ENCODE assay signal across 12 cellular contexts in genomic region chr4:72319596-72319995, GRCh38.
DNase-seq lines count a peak whose midpoint lies in the region; ATAC-seq and TF ChIP-seq lines count a peak whose summit lies in the region.
"Had no signal": no experiment of that assay in that cellular context is flagged by ENCODE, and none has a peak within 500 bp of the region (broad histone marks: within the 10 kb centered on the region; RNA-seq: fewer than 3 reads in every experiment).

No MANE protein-coding gene starts in this region.

- H3K27me3 Mint-ChIP-seq in activated naive CD8-positive, alpha-beta T cell treated with anti-CD3 and anti-CD28 coated beads, Interleukin-2, amount 50 U/mL, for 24 hours: peaks cover 23% of the 10 kb centered on the region
- H3K27me3 Mint-ChIP-seq in immature natural killer cell (ENCODE audit: low read depth in 3 of 3) (peaks cover 0 to 2% (median 0%) of the 10 kb centered on the region in 3 donors), glutamatergic neuron (ENCODE audit: unreplicated experiment) (no peaks in the 10 kb centered on the region)

- H3K9me3 Mint-ChIP-seq in activated naive CD8-positive, alpha-beta T cell treated with anti-CD3 and anti-CD28 coated beads, Interleukin-2, amount 50 U/mL, for 24 hours: no peaks in the 10 kb centered on the region
- H3K9me3 Mint-ChIP-seq in immature natural killer cell (no peaks in the 10 kb centered on the region), glutamatergic neuron (ENCODE audit: unreplicated experiment) (no peaks in the 10 kb centered on the region)

- H3K4me1 Mint-ChIP-seq in activated naive CD8-positive, alpha-beta T cell treated with anti-CD3 and anti-CD28 coated beads, Interleukin-2, amount 50 U/mL, for 24 hours: peaks cover 13% of the 10 kb centered on the region
- H3K4me1 Mint-ChIP-seq in immature natural killer cell (peaks cover 23 to 25% of the 10 kb centered on the region in 2 donors), glutamatergic neuron (ENCODE audit: low read depth, unreplicated experiment) (no peaks in the 10 kb centered on the region)

- peak; percentile 66 for DNase-seq in AG08395 (ENCODE audit: low spot score)
- no peak for DNase-seq in activated naive CD8-positive, alpha-beta T cell treated with anti-CD3 and anti-CD28 coated beads, Interleukin-2, amount 50 U/mL, for 24 hours
- no peak for DNase-seq in immature natural killer cell
- DNase-seq in glutamatergic neuron: no peak
- DNase-seq in stimulated activated CD4-positive, alpha-beta T cell treated with anti-CD3 and anti-CD28 coated beads, Interleukin-12 subunit alpha, Interleukin-12 subunit beta, amount 100 ng/mL, for 4 hours: no peak
- DNase-seq: activated CD4-positive, alpha-beta T cell treated with anti-CD3 and anti-CD28 coated beads for 4 hours; COR-L47; heart right ventricle; NCI-H1417 treated with DMSO at 0.1 percent for 48 hours had no signal

- H3K36me3 Mint-ChIP-seq in activated naive CD8-positive, alpha-beta T cell treated with anti-CD3 and anti-CD28 coated beads, Interleukin-2, amount 50 U/mL, for 24 hours (ENCODE audit: low read depth): no peaks in the 10 kb centered on the region
- no peaks in the 10 kb centered on the region for H3K36me3 Mint-ChIP-seq in immature natural killer cell
- no peaks in the 10 kb centered on the region for H3K36me3 Mint-ChIP-seq in glutamatergic neuron (ENCODE audit: unreplicated experiment)

- TF ChIP-seq CTCF in HEK293 (tag by site-specific recombination; IDR thresholded peaks at IDR 0.05) (no peak), glutamatergic neuron (IDR thresholded peaks at IDR 0.05; ENCODE audit: partially characterized antibody, unreplicated experiment) (no peak)

- peaks cover 12% of the 10 kb centered on the region for H3K4me1 ChIP-seq in HEK293 (ENCODE audit: control insufficient read depth, insufficient read depth, low read length)

- CTCF ChIA-PET in HEK293 (lab: Yijun Ruan, JAX): no interaction called here

- POLR2A ChIA-PET in HEK293 (lab: Yijun Ruan, JAX): no interaction called here

- no peak for TF ChIP-seq POLR2A in GM18505 (IDR thresholded peaks at IDR 0.05; ENCODE audit: borderline replicate concordance, extremely low read depth, insufficient read depth, insufficient read length)

- ATAC-seq in activated naive CD8-positive, alpha-beta T cell treated with anti-CD3 and anti-CD28 coated beads, Interleukin-2, amount 50 U/mL, for 24 hours: peak; percentile 63
- ATAC-seq in GM19324 (IDR thresholded peaks at IDR 0.05; ENCODE audit: low FRiP score, unreplicated experiment): no peak
- no peak for ATAC-seq in GM18505 (IDR thresholded peaks at IDR 0.05; ENCODE audit: unreplicated experiment)
- ATAC-seq: heart right ventricle had no signal

- no peak overlapping the region for H3K4me3 Mint-ChIP-seq in activated naive CD8-positive, alpha-beta T cell treated with anti-CD3 and anti-CD28 coated beads, Interleukin-2, amount 50 U/mL, for 24 hours
- peak overlapping the region; percentile 29 to 70 (median 52) for H3K4me3 Mint-ChIP-seq in immature natural killer cell
- no peak overlapping the region for H3K4me3 Mint-ChIP-seq in glutamatergic neuron (ENCODE audit: unreplicated experiment)

- H3K9me3 ChIP-seq in HEK293 (ENCODE audit: control insufficient read depth, insufficient read depth, low read depth, low read length): no peaks in the 10 kb centered on the region
- H3K9me3 ChIP-seq: heart right ventricle had no signal

- no peak overlapping the region for H3K27ac Mint-ChIP-seq in activated naive CD8-positive, alpha-beta T cell treated with anti-CD3 and anti-CD28 coated beads, Interleukin-2, amount 50 U/mL, for 24 hours
- H3K27ac Mint-ChIP-seq in immature natural killer cell (peak overlapping the region in 4 of 6 donors; percentile 12 to 64 (median 58)), glutamatergic neuron (ENCODE audit: unreplicated experiment) (no peak overlapping the region)

- no peak overlapping the region for H3K27ac ChIP-seq in HEK293 (ENCODE audit: extremely low read depth, low read depth, low read length)
- H3K27ac ChIP-seq: heart right ventricle had no signal

- no peaks in the 10 kb centered on the region for H3K36me3 ChIP-seq in HEK293 (ENCODE audit: control insufficient read depth in 2 of 2, insufficient read depth in 1 of 2, low read length in 2 of 2)
- H3K36me3 ChIP-seq: heart right ventricle had no signal

- H3K4me3 ChIP-seq in HEK293 (ENCODE audit: low read depth, low read length): no peak overlapping the region
- H3K4me3 ChIP-seq: heart right ventricle had no signal

TF ChIP-seq in HEK293, 187 proteins besides CTCF, POLR2A, EP300 and RAD21:
- no peak for TF ChIP-seq ZBTB10 (tag by site-specific recombination; IDR thresholded peaks at IDR 0.05)
- TF ChIP-seq PRDM6 (tag by site-specific recombination; IDR thresholded peaks at IDR 0.05): peak; percentile 75

Comparison
In these comparisons a context has a peak if more than half of its experiments do, and no peak if none do; other contexts are left out.
1. H3K27ac Mint-ChIP-seq: peak in immature natural killer cell (4 of 6); none in activated naive CD8-positive, alpha-beta T cell treated with anti-CD3 and anti-CD28 coated beads, Interleukin-2, amount 50 U/mL, for 24 hours (single experiment) and glutamatergic neuron (single experiment).
2. H3K4me3 Mint-ChIP-seq: peak in immature natural killer cell (5 of 5); none in activated naive CD8-positive, alpha-beta T cell treated with anti-CD3 and anti-CD28 coated beads, Interleukin-2, amount 50 U/mL, for 24 hours (single experiment) and glutamatergic neuron (single experiment).